ENCODE assay signal across 8 cellular contexts in genomic region chr2:154402138-154402714, GRCh38.
A peak's percentile ranks its signal among the peaks of the same experiment; 100 is the strongest.
DNase-seq lines count a peak whose midpoint lies in the region; ATAC-seq, FAIRE-seq and TF ChIP-seq lines count a peak whose summit lies in the region.

No MANE protein-coding gene starts in this region.

- intact Hi-C loops in uterus (cut with DNase I; ENCODE audit: low total_unique reads), result no loop called here

- no peaks in the 10 kb centered on the region for H3K36me3 Mint-ChIP-seq in activated CD4-positive, alpha-beta memory T cell treated with anti-CD3 and anti-CD28 coated beads, Interleukin-2, amount 10 ng/mL, durations not matched to agents 7 days and 5 days (ENCODE audit: low read depth)

- no peaks in the 10 kb centered on the region for H3K4me1 ChIP-seq in uterus

- no peak overlapping the region for H3K27ac ChIP-seq in uterus

- H3K27me3 ChIP-seq in uterus, result no peaks in the 10 kb centered on the region

- H3K9me3 ChIP-seq in uterus, result no peaks in the 10 kb centered on the region

- H3K36me3 ChIP-seq in uterus, result no peaks in the 10 kb centered on the region

- CTCF ChIA-PET in GM10248 (lab: Yijun Ruan, JAX), result interaction anchor here (0.8 kb wide), 1 partner anchor 15 kb away, joined by 3 read pairs; no protein-coding TSS in a partner anchor
- CTCF ChIA-PET in activated CD4-positive, alpha-beta memory T cell treated with anti-CD3 and anti-CD28 coated beads, Interleukin-2, amount 10 ng/mL, durations not matched to agents 7 days and 5 days (lab: Charles Lee), result no interaction called here

- no peaks in the 10 kb centered on the region for H3K4me1 Mint-ChIP-seq in activated CD4-positive, alpha-beta memory T cell treated with anti-CD3 and anti-CD28 coated beads, Interleukin-2, amount 10 ng/mL, durations not matched to agents 7 days and 5 days

- H3K27ac Mint-ChIP-seq in activated CD4-positive, alpha-beta memory T cell treated with anti-CD3 and anti-CD28 coated beads, Interleukin-2, amount 10 ng/mL, durations not matched to agents 7 days and 5 days, result no peak overlapping the region

- peak; percentile 75 for ATAC-seq in HG03439 (IDR thresholded peaks at IDR 0.05; ENCODE audit: unreplicated experiment)
- no peak for ATAC-seq in GM18870 (IDR thresholded peaks at IDR 0.05; ENCODE audit: unreplicated experiment)

- FAIRE-seq in frontal cortex (lab: Jason Lieb, UNC) (peak; percentile 3), GM12891 (lab: Jason Lieb, UNC) (no peak)

- no peak overlapping the region for H3K4me3 ChIP-seq in uterus

- TF ChIP-seq POLR2A in GM12891 (IDR thresholded peaks at IDR 0.05; ENCODE audit: low read depth, low read length), result no peak
- TF ChIP-seq POLR2A in uterus (IDR thresholded peaks at IDR 0.05), result no peak

- POLR2A ChIA-PET in GM10248 (lab: Yijun Ruan, JAX), result no interaction called here
- POLR2A ChIA-PET in activated CD4-positive, alpha-beta memory T cell treated with anti-CD3 and anti-CD28 coated beads, Interleukin-2, amount 10 ng/mL, durations not matched to agents 7 days and 5 days (lab: Charles Lee), result no interaction called here

- no peaks in the 10 kb centered on the region for H3K9me3 Mint-ChIP-seq in activated CD4-positive, alpha-beta memory T cell treated with anti-CD3 and anti-CD28 coated beads, Interleukin-2, amount 10 ng/mL, durations not matched to agents 7 days and 5 days

- TF ChIP-seq CTCF in GM10248 (IDR thresholded peaks at IDR 0.05; ENCODE audit: control extremely low read depth, extremely low read depth, low read depth, missing control alignments) (peak; percentile 34), uterus (IDR thresholded peaks at IDR 0.05) (no peak)

- no peak for DNase-seq in GM10248 (ENCODE audit: extremely low spot score)
- peak; percentile 16 for DNase-seq in RPMI7951 (ENCODE audit: low read depth)
- peak in 1 of 2 donors; percentile 8 for DNase-seq in frontal cortex (ENCODE audit: low spot score in 2 of 2)
- no peak for DNase-seq in GM12891 (ENCODE audit: insufficient read length, low spot score)
- DNase-seq in activated CD4-positive, alpha-beta memory T cell treated with anti-CD3 and anti-CD28 coated beads, Interleukin-2, amount 10 ng/mL, durations not matched to agents 7 days and 5 days, result no peak
- no peak for DNase-seq in uterus

- no peak overlapping the region for H3K4me3 Mint-ChIP-seq in activated CD4-positive, alpha-beta memory T cell treated with anti-CD3 and anti-CD28 coated beads, Interleukin-2, amount 10 ng/mL, durations not matched to agents 7 days and 5 days

- H3K27me3 Mint-ChIP-seq in activated CD4-positive, alpha-beta memory T cell treated with anti-CD3 and anti-CD28 coated beads, Interleukin-2, amount 10 ng/mL, durations not matched to agents 7 days and 5 days, result no peaks in the 10 kb centered on the region

TF ChIP-seq in GM12891, 5 proteins besides CTCF, POLR2A, EP300 and RAD21:
- TF ChIP-seq PAX5 (IDR thresholded peaks at IDR 0.05; ENCODE audit: insufficient read depth, low read length, severe bottlenecking), result no peak
- TF ChIP-seq POLR2AphosphoS5 (IDR thresholded peaks at IDR 0.05; ENCODE audit: low read depth, low read length), result no peak
- TF ChIP-seq SPI1 (IDR thresholded peaks at IDR 0.05; ENCODE audit: low read depth, low read length), result no peak
- no peak for TF ChIP-seq TAF1 (IDR thresholded peaks at IDR 0.05; ENCODE audit: low read depth, low read length)
- TF ChIP-seq POU2F2 (IDR thresholded peaks at IDR 0.05; ENCODE audit: low read depth, low read length), result no peak
